Comparison of ENCODE assay signal across 17 cellular contexts in the genomic region with DNA sequence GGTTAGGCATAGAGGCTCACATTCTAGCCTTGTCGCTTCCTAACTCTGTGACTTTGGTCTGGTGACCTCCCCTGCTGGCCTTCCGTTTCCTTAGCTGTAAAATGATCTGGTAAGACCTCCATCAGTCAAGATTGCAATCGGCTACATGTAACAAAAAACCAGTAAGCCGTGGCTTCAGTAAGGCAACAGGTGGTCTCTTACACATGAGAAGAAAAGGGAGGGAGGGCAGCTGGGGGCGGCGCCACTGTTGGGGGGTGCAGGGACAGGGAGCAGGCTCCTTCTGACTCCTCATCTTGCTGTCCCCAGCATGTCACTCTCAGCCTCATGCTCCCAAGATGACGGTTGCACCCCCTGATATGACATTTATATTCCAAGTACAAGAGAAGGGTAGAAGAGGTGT.
A peak's percentile ranks its signal among the peaks of the same experiment; 100 is the strongest.
DNase-seq lines count a peak whose midpoint lies in the region; TF ChIP-seq lines count a peak whose summit lies in the region.
"Had no signal": no experiment of that assay in that cellular context is flagged by ENCODE, and none has a peak within 500 bp of the region (broad histone marks: within the 10 kb centered on the region; RNA-seq: fewer than 3 reads in every experiment).

No MANE protein-coding gene starts in this region.

- no peak for TF ChIP-seq POLR2A in Peyer's patch (IDR thresholded peaks at IDR 0.05)

- H3K27me3 ChIP-seq in Peyer's patch (no peaks in the 10 kb centered on the region), MG63 (no peaks in the 10 kb centered on the region)
- H3K27me3 ChIP-seq: transverse colon had no signal

- H3K9me3 ChIP-seq in KOPT-K1 (ENCODE audit: insufficient read depth, low read length, poor library complexity, severe bottlenecking) (no peaks in the 10 kb centered on the region), Peyer's patch (no peaks in the 10 kb centered on the region), MG63 (no peaks in the 10 kb centered on the region)
- H3K9me3 ChIP-seq: transverse colon had no signal

- TF ChIP-seq CTCF in C4-2B (conservative IDR thresholded peaks at IDR 0.05) (no peak), Peyer's patch (IDR thresholded peaks at IDR 0.05) (no peak)

- H3K4me3 ChIP-seq in Peyer's patch (no peak overlapping the region), MG63 (no peak overlapping the region)
- H3K4me3 ChIP-seq: transverse colon had no signal

- H3K4me1 ChIP-seq in Peyer's patch = peaks cover 0 to 9% (median 2%) of the 10 kb centered on the region in 4 donors

- H3K36me3 ChIP-seq in KOPT-K1 (ENCODE audit: insufficient read depth, low read length) = no peaks in the 10 kb centered on the region
- peaks cover 0 to 4% (median 0%) of the 10 kb centered on the region in 3 donors for H3K36me3 ChIP-seq in Peyer's patch
- H3K36me3 ChIP-seq in MG63 = no peaks in the 10 kb centered on the region
- H3K36me3 ChIP-seq: transverse colon had no signal

- DNase-seq in SK-N-DZ (ENCODE audit: low spot score) (peak; percentile 57), myocyte (ENCODE audit: low read depth) (peak; percentile 65), Ammon's horn (ENCODE audit: low spot score) (no peak), Peyer's patch (no peak), SHP77 treated with DMSO at 0.1 percent for 48 hours (lab: John Stamatoyannopoulos, UW) (no peak), MG63 (no peak)
- DNase-seq: activated CD4-positive, alpha-beta memory T cell treated with anti-CD3 and anti-CD28 coated beads, Interleukin-2, amount 10 ng/mL, durations not matched to agents 7 days and 5 days; activated T-cell treated with anti-CD3 and anti-CD28 coated beads, Interleukin-2, amount 50 U/mL, for 72 hours; CD8-positive, alpha-beta T cell; head of caudate nucleus; MM.1S; NCI-H774; stimulated activated CD4-positive, alpha-beta T cell treated with anti-CD3 and anti-CD28 coated beads, Interleukin-15, amount 100 ng/mL, for 24 hours; stimulated activated naive CD4-positive, alpha-beta T cell treated with Interleukin-2 at 50 U/mL for 16 hours; transverse colon had no signal

- H3K27ac ChIP-seq in C4-2B (peak overlapping the region; percentile 44), KOPT-K1 (ENCODE audit: low read depth, low read length, poor library complexity, severe bottlenecking) (peak overlapping the region; percentile 66), Peyer's patch (no peak overlapping the region)
- H3K27ac ChIP-seq: transverse colon had no signal

Comparison
In these comparisons a context has a peak if more than half of its experiments do, and no peak if none do; other contexts are left out.
1. H3K27ac ChIP-seq: peak in C4-2B (single experiment) and KOPT-K1 (single experiment); none in Peyer's patch (0 of 4).
2. DNase-seq: peak in SK-N-DZ (single experiment) and myocyte (single experiment); none in Ammon's horn (single experiment), Peyer's patch (0 of 3), SHP77 treated with DMSO at 0.1 percent for 48 hours (single experiment) and MG63 (single experiment).